15 cellular contexts compared by ENCODE assay signal in the genomic region with DNA sequence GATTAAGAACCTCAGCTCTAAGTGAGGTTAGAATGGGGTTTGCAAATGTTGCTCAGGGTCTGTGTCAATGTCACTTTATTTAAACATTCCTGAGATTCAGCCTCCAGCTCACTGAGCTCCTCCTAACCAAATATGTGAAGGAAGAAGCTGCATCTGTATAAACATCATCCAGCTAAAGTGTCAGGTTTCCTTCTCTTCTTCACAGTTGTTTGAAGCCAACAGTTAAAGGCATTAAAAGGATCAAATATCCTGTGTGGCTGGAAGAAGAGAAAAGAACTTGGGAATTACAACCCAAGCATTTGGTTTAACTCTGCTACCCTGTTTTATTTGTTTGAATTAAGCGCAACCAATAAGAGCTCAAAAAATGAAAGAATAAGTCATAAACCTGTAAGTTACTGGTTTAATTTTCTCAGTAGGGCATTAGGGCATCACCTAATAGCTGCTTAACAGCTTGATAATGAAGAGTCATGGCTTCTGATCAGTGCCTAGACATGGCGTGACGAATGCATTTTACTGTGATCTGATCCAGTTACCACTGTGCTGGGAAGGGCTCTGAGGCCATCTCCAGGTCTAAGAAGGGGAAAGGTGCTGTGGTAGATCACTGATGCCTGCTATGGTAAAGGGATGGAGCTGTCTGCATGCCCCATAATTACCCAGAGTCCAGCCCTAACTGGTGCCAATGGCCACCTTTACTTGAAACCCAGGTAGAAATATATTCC.
DNase-seq lines count a peak whose midpoint lies in the region; ATAC-seq and TF ChIP-seq lines count a peak whose summit lies in the region.
"Had no signal": no experiment of that assay in that cellular context is flagged by ENCODE, and none has a peak within 500 bp of the region (broad histone marks: within the 10 kb centered on the region; RNA-seq: fewer than 3 reads in every experiment).

No MANE protein-coding gene starts in this region.

- H3K4me1 Mint-ChIP-seq in nephron progenitor cell = peaks cover 87% of the 10 kb centered on the region
- peaks cover 0 to 3% (median 0%) of the 10 kb centered on the region in 4 donors for H3K4me1 Mint-ChIP-seq in naive thymus-derived CD8-positive, alpha-beta T cell

- peaks cover 9% of the 10 kb centered on the region for H3K36me3 Mint-ChIP-seq in nephron progenitor cell (ENCODE audit: low read depth)
- no peaks in the 10 kb centered on the region for H3K36me3 Mint-ChIP-seq in naive thymus-derived CD8-positive, alpha-beta T cell
- H3K36me3 Mint-ChIP-seq: CD8-positive, alpha-beta T cell had no signal

- H3K27me3 Mint-ChIP-seq in nephron progenitor cell (ENCODE audit: low read depth, poor library complexity) = peaks cover 8% of the 10 kb centered on the region
- peaks cover 14 to 35% (median 25%) of the 10 kb centered on the region in 5 donors for H3K27me3 Mint-ChIP-seq in naive thymus-derived CD8-positive, alpha-beta T cell

- DNase-seq in HCEC 1CT (peak; percentile 61), NCI-H524 (lab: John Stamatoyannopoulos, UW) (peak; percentile 70 to 93), choroid plexus epithelial cell (ENCODE audit: low read depth) (peak; percentile 82), nephron progenitor cell (peak; percentile 39), epidermal melanocyte (ENCODE audit: insufficient read length, low spot score) (no peak), ACHN (no peak), activated gamma-delta T cell treated with Interleukin-2 at 50 U/mL for 16 hours (no peak)
- no peak for DNase-seq in naive thymus-derived CD8-positive, alpha-beta T cell
- DNase-seq: activated CD4-positive, alpha-beta T cell treated with anti-CD3 and anti-CD28 coated beads for 4 hours; activated T-cell treated with anti-CD3 and anti-CD28 coated beads, Interleukin-2, amount 50 U/mL, for 24 hours; CD8-positive, alpha-beta T cell; left cardiac atrium; NCI-H1694; testis had no signal

- POLR2A ChIA-PET in naive thymus-derived CD8-positive, alpha-beta T cell (lab: Charles Lee) = no interaction called here

- no peak overlapping the region for H3K4me3 ChIP-seq in choroid plexus epithelial cell (ENCODE audit: low read depth, low read length)
- H3K4me3 ChIP-seq: skin epidermis, testis had no signal

- no peak for ATAC-seq in naive thymus-derived CD8-positive, alpha-beta T cell
- ATAC-seq: CD8-positive, alpha-beta T cell; left cardiac atrium had no signal

- TF ChIP-seq CTCF in choroid plexus epithelial cell (conservative IDR thresholded peaks at IDR 0.05; ENCODE audit: low read depth, low read length) (no peak), nephron progenitor cell (IDR thresholded peaks at IDR 0.05) (no peak)

- H3K9me3 Mint-ChIP-seq in nephron progenitor cell = peaks cover 4% of the 10 kb centered on the region
- H3K9me3 Mint-ChIP-seq in naive thymus-derived CD8-positive, alpha-beta T cell = no peaks in the 10 kb centered on the region
- H3K9me3 Mint-ChIP-seq: activated T-cell treated with anti-CD3 and anti-CD28 coated beads, Interleukin-2, amount 50 U/mL, for 24 hours; CD8-positive, alpha-beta T cell had no signal

- H3K4me3 Mint-ChIP-seq in nephron progenitor cell = peak overlapping the region; percentile 33
- H3K4me3 Mint-ChIP-seq in naive thymus-derived CD8-positive, alpha-beta T cell = no peak overlapping the region
- H3K4me3 Mint-ChIP-seq: activated T-cell treated with anti-CD3 and anti-CD28 coated beads, Interleukin-2, amount 50 U/mL, for 24 hours; CD8-positive, alpha-beta T cell had no signal

- peak overlapping the region; percentile 97 for H3K27ac Mint-ChIP-seq in nephron progenitor cell
- no peak overlapping the region for H3K27ac Mint-ChIP-seq in naive thymus-derived CD8-positive, alpha-beta T cell
- H3K27ac Mint-ChIP-seq: activated T-cell treated with anti-CD3 and anti-CD28 coated beads, Interleukin-2, amount 50 U/mL, for 24 hours; CD8-positive, alpha-beta T cell had no signal

- in situ Hi-C loops in ACHN (cut with HindIII; ENCODE audit: low pct_ligation_motif_present, low pct_unique_long_range_greater_than_20kb, low sequenced_read_pairs) = no loop called here

Comparison
In these comparisons a context has a peak if more than half of its experiments do, and no peak if none do; other contexts are left out.
1. DNase-seq: peak in HCEC 1CT (single experiment), NCI-H524 (2 of 2), choroid plexus epithelial cell (single experiment) and nephron progenitor cell (single experiment); none in epidermal melanocyte (single experiment), ACHN (single experiment), activated gamma-delta T cell treated with Interleukin-2 at 50 U/mL for 16 hours (single experiment) and naive thymus-derived CD8-positive, alpha-beta T cell (0 of 10).